ENCODE assay signal across 8 cellular contexts in genomic region chr9:25964239-25964638, GRCh38.
DNase-seq lines count a peak whose midpoint lies in the region; ATAC-seq and TF ChIP-seq lines count a peak whose summit lies in the region.

No MANE protein-coding gene starts in this region.

- no peak for ATAC-seq in activated T-cell treated with anti-CD3 and anti-CD28 coated beads, Interleukin-2, amount 50 U/mL, for 72 hours (replicated peaks in 1 of 2)
- ATAC-seq in activated T-cell treated with anti-CD3 and anti-CD28 coated beads, Interleukin-2, amount 50 U/mL, for 4 hours: no peak

- H2AFZ ChIP-seq in OCI-LY7 (ENCODE audit: low read length): no peak overlapping the region

- CTCF ChIA-PET in OCI-LY7 (lab: Charles Lee; ENCODE audit: unreplicated experiment): no interaction called here
- CTCF ChIA-PET in CD4-positive, alpha-beta memory T cell (lab: Charles Lee; ENCODE audit: partially characterized antibody): no interaction called here

- TF ChIP-seq CTCF in OCI-LY7 (conservative IDR thresholded peaks at IDR 0.05; ENCODE audit: low read length) (peak; percentile 76), esophagus muscularis mucosa (IDR thresholded peaks at IDR 0.05) (peak in 2 of 3 experiments; percentile 19 to 39), prostate gland (IDR thresholded peaks at IDR 0.05) (peak in 3 of 4 experiments; percentile 40 to 49 (median 45))

- H3K79me2 ChIP-seq in OCI-LY7 (ENCODE audit: insufficient read depth, low read depth, low read length): no peaks in the 10 kb centered on the region

- H4K20me1 ChIP-seq in OCI-LY7 (ENCODE audit: insufficient read depth, low read length): no peaks in the 10 kb centered on the region

- BruUV-seq in OCI-LY7 (replicated peaks; lab: Mats Ljungman, UMichigan): no TSS peak

- peaks cover 8 to 15% of the 10 kb centered on the region in 2 donors for H3K9me3 Mint-ChIP-seq in activated T-cell treated with anti-CD3 and anti-CD28 coated beads, Interleukin-2, amount 50 U/mL, for 72 hours
- H3K9me3 Mint-ChIP-seq in activated T-cell treated with anti-CD3 and anti-CD28 coated beads, Interleukin-2, amount 50 U/mL, for 4 hours: peaks cover 11% of the 10 kb centered on the region
- peaks cover 3 to 35% (median 12%) of the 10 kb centered on the region in 8 donors for H3K9me3 Mint-ChIP-seq in CD4-positive, alpha-beta memory T cell

- H3K27me3 ChIP-seq in esophagus muscularis mucosa (no peaks in the 10 kb centered on the region), prostate gland (replicated peaks; ENCODE audit: insufficient read depth) (no peaks in the 10 kb centered on the region)
- H3K27me3 ChIP-seq in CD4-positive, alpha-beta memory T cell (ENCODE audit: insufficient read depth, low read length): no peaks in the 10 kb centered on the region

- H3K27ac ChIP-seq in OCI-LY7 (ENCODE audit: low read depth, low read length, poor library complexity, severe bottlenecking): no peak overlapping the region
- H3K27ac ChIP-seq in esophagus muscularis mucosa (replicated peaks in 1 of 4): no peak overlapping the region
- H3K27ac ChIP-seq in prostate gland: no peak overlapping the region
- no peak overlapping the region for H3K27ac ChIP-seq in CD4-positive, alpha-beta memory T cell (ENCODE audit: low read depth, low read length)

- H3K9me3 ChIP-seq in OCI-LY7 (ENCODE audit: low read length) (no peaks in the 10 kb centered on the region), esophagus muscularis mucosa (peaks cover 0 to 14% (median 4%) of the 10 kb centered on the region in 4 donors), prostate gland (no peaks in the 10 kb centered on the region)
- no peaks in the 10 kb centered on the region for H3K9me3 ChIP-seq in CD4-positive, alpha-beta memory T cell (ENCODE audit: control insufficient read depth in 1 of 2, low read length in 2 of 2)

- H3K4me3 Mint-ChIP-seq in activated T-cell treated with anti-CD3 and anti-CD28 coated beads, Interleukin-2, amount 50 U/mL, for 72 hours: no peak overlapping the region
- no peak overlapping the region for H3K4me3 Mint-ChIP-seq in activated T-cell treated with anti-CD3 and anti-CD28 coated beads, Interleukin-2, amount 50 U/mL, for 4 hours
- no peak overlapping the region for H3K4me3 Mint-ChIP-seq in CD4-positive, alpha-beta memory T cell

- peak; percentile 2 to 5 for DNase-seq in activated T-cell treated with anti-CD3 and anti-CD28 coated beads, Interleukin-2, amount 50 U/mL, for 72 hours
- no peak for DNase-seq in activated T-cell treated with anti-CD3 and anti-CD28 coated beads, Interleukin-2, amount 50 U/mL, for 4 hours
- DNase-seq in HS-5 (ENCODE audit: low read depth): peak; percentile 54
- DNase-seq in OCI-LY7 (ENCODE audit: low spot score): peak; percentile 62
- no peak for DNase-seq in esophagus muscularis mucosa (ENCODE audit: extremely low spot score)
- DNase-seq in prostate gland (ENCODE audit: low spot score): peak; percentile 40
- DNase-seq in stimulated activated CD4-positive, alpha-beta T cell treated with anti-CD3 and anti-CD28 coated beads, Interleukin-2, amount 100 ng/mL, for 24 hours: no peak
- no peak for DNase-seq in CD4-positive, alpha-beta memory T cell

- 53% methylated on average over 3 of the region's 3 CpGs for WGBS in esophagus muscularis mucosa
- 49% methylated on average over 3 of the region's 3 CpGs for WGBS in prostate gland

- H3K27ac Mint-ChIP-seq in activated T-cell treated with anti-CD3 and anti-CD28 coated beads, Interleukin-2, amount 50 U/mL, for 72 hours: no peak overlapping the region
- no peak overlapping the region for H3K27ac Mint-ChIP-seq in CD4-positive, alpha-beta memory T cell

- no peak for TF ChIP-seq EP300 in esophagus muscularis mucosa (IDR thresholded peaks at IDR 0.05)

- H3K36me3 ChIP-seq in OCI-LY7 (ENCODE audit: insufficient read depth, low read length): no peaks in the 10 kb centered on the region
- H3K36me3 ChIP-seq in esophagus muscularis mucosa: no peaks in the 10 kb centered on the region
- no peaks in the 10 kb centered on the region for H3K36me3 ChIP-seq in prostate gland
- no peaks in the 10 kb centered on the region for H3K36me3 ChIP-seq in CD4-positive, alpha-beta memory T cell (ENCODE audit: insufficient read depth, low read length)

- H3K4me1 ChIP-seq in OCI-LY7 (ENCODE audit: insufficient read depth, low read length, poor library complexity, severe bottlenecking) (no peaks in the 10 kb centered on the region), esophagus muscularis mucosa (no peaks in the 10 kb centered on the region), prostate gland (replicated peaks) (no peaks in the 10 kb centered on the region)
- no peaks in the 10 kb centered on the region for H3K4me1 ChIP-seq in CD4-positive, alpha-beta memory T cell (ENCODE audit: insufficient read depth, low read length)

- no peak overlapping the region for H3K4me3 ChIP-seq in OCI-LY7 (ENCODE audit: low read depth, low read length, poor library complexity, severe bottlenecking)
- no peak overlapping the region for H3K4me3 ChIP-seq in esophagus muscularis mucosa
- H3K4me3 ChIP-seq in prostate gland: no peak overlapping the region
- no peak overlapping the region for H3K4me3 ChIP-seq in CD4-positive, alpha-beta memory T cell (ENCODE audit: low read length in 2 of 2)

- TF ChIP-seq POLR2A in esophagus muscularis mucosa (IDR thresholded peaks at IDR 0.05; ENCODE audit: low read depth): no peak
- no peak for TF ChIP-seq POLR2A in prostate gland (IDR thresholded peaks at IDR 0.05)

- no peaks in the 10 kb centered on the region for H3K9me2 ChIP-seq in OCI-LY7 (ENCODE audit: insufficient read depth, low read length)

- no peaks in the 10 kb centered on the region for H3K27me3 Mint-ChIP-seq in activated T-cell treated with anti-CD3 and anti-CD28 coated beads, Interleukin-2, amount 50 U/mL, for 72 hours (ENCODE audit: low read depth)
- no peaks in the 10 kb centered on the region for H3K27me3 Mint-ChIP-seq in activated T-cell treated with anti-CD3 and anti-CD28 coated beads, Interleukin-2, amount 50 U/mL, for 4 hours (ENCODE audit: low read depth)
- H3K27me3 Mint-ChIP-seq in CD4-positive, alpha-beta memory T cell: no peaks in the 10 kb centered on the region

- intact Hi-C loops in OCI-LY7 (cut with micrococcal nuclease; ENCODE audit: unreplicated experiment): loop anchor here (1.0 kb wide), 1 partner anchor 362 kb away; no protein-coding TSS in a partner anchor
- intact Hi-C loops in esophagus muscularis mucosa (cut with DNase I): loop anchor here (5.0 kb wide), 1 partner anchor 363 kb away; no protein-coding TSS in a partner anchor
- intact Hi-C loops in prostate gland (cut with DNase I): loop anchor here (10.0 kb wide), 1 partner anchor 361 kb away; no protein-coding TSS in a partner anchor
- intact Hi-C loops in CD4-positive, alpha-beta memory T cell (cut with micrococcal nuclease): no loop called here

- H3K36me3 Mint-ChIP-seq in activated T-cell treated with anti-CD3 and anti-CD28 coated beads, Interleukin-2, amount 50 U/mL, for 72 hours (ENCODE audit: insufficient read depth in 2 of 2): peaks cover 0 to 3% of the 10 kb centered on the region in 2 donors
- H3K36me3 Mint-ChIP-seq in activated T-cell treated with anti-CD3 and anti-CD28 coated beads, Interleukin-2, amount 50 U/mL, for 4 hours (ENCODE audit: insufficient read depth): no peaks in the 10 kb centered on the region
- no peaks in the 10 kb centered on the region for H3K36me3 Mint-ChIP-seq in CD4-positive, alpha-beta memory T cell

- H3K4me1 Mint-ChIP-seq in activated T-cell treated with anti-CD3 and anti-CD28 coated beads, Interleukin-2, amount 50 U/mL, for 72 hours (ENCODE audit: low read depth): no peaks in the 10 kb centered on the region
- H3K4me1 Mint-ChIP-seq in activated T-cell treated with anti-CD3 and anti-CD28 coated beads, Interleukin-2, amount 50 U/mL, for 4 hours (ENCODE audit: low read depth): no peaks in the 10 kb centered on the region
- no peaks in the 10 kb centered on the region for H3K4me1 Mint-ChIP-seq in CD4-positive, alpha-beta memory T cell

- no peak overlapping the region for H3K4me2 ChIP-seq in OCI-LY7 (ENCODE audit: low read length)

- POLR2A ChIA-PET in OCI-LY7 (lab: Charles Lee): no interaction called here
- POLR2A ChIA-PET in CD4-positive, alpha-beta memory T cell (lab: Charles Lee; ENCODE audit: partially characterized antibody): no interaction called here

Comparison
In these comparisons a context has a peak if more than half of its experiments do, and no peak if none do; other contexts are left out.
1. DNase-seq: peak in activated T-cell treated with anti-CD3 and anti-CD28 coated beads, Interleukin-2, amount 50 U/mL, for 72 hours (2 of 2), HS-5 (single experiment), OCI-LY7 (single experiment) and prostate gland (single experiment); none in activated T-cell treated with anti-CD3 and anti-CD28 coated beads, Interleukin-2, amount 50 U/mL, for 4 hours (single experiment), esophagus muscularis mucosa (single experiment), stimulated activated CD4-positive, alpha-beta T cell treated with anti-CD3 and anti-CD28 coated beads, Interleukin-2, amount 100 ng/mL, for 24 hours (0 of 2) and CD4-positive, alpha-beta memory T cell (0 of 5).
2. Peak in every context shown above with its lines, with median percentiles within 50 percentile points of each other: CTCF ChIP-seq.